Comparison of ENCODE assay signal across 1 cellular context in the genomic region with DNA sequence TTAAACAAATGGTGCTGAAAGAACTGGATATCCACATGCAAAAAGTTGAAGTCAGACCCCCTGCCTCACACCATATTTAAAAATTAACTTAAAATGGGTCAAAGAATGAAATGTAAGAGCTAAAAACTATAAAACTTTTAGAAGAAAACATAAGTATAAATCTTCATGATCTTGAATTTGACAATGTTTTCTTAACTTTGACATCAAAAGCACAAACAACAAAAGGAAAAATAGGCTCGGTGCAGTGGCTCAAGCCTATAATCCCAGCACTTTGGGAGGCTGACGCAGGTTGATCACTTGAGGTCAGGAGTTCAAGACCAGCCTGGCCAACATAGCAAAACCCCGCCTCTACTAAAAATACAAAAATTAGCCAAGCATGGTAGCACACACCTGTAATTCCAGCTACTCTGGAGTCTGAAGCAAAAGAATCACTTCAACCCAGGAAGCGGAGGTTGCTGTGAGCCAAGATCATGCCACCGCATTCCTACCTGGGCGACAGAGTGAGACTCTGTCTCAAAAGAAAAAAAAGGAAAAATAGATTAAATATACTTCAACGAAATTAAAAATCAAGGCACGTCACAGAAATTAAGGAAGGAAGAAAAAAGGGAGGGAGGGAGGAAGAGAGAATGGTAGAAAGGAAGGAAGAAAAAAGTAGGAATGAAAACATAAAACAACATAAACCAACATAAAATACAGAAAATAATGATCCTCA.
A peak's percentile ranks its signal among the peaks of the same experiment; 100 is the strongest.
TF ChIP-seq lines count a peak whose summit lies in the region.

No MANE protein-coding gene starts in this region.

TF ChIP-seq in K562, 482 proteins besides CTCF, POLR2A, EP300 and RAD21 (continued from another document and continues in another):
- TF ChIP-seq, protein P1, sequence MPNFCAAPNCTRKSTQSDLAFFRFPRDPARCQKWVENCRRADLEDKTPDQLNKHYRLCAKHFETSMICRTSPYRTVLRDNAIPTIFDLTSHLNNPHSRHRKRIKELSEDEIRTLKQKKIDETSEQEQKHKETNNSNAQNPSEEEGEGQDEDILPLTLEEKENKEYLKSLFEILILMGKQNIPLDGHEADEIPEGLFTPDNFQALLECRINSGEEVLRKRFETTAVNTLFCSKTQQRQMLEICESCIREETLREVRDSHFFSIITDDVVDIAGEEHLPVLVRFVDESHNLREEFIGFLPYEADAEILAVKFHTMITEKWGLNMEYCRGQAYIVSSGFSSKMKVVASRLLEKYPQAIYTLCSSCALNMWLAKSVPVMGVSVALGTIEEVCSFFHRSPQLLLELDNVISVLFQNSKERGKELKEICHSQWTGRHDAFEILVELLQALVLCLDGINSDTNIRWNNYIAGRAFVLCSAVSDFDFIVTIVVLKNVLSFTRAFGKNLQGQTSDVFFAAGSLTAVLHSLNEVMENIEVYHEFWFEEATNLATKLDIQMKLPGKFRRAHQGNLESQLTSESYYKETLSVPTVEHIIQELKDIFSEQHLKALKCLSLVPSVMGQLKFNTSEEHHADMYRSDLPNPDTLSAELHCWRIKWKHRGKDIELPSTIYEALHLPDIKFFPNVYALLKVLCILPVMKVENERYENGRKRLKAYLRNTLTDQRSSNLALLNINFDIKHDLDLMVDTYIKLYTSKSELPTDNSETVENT (CRISPR knock-in tag; IDR thresholded peaks at IDR 0.05) = no peak
- TF ChIP-seq NR2C1 (IDR thresholded peaks at IDR 0.05) (0 out of 2 replicates have a peak, but pooled peaks have one; percentile 16), NR2C1 (tag; IDR thresholded peaks at IDR 0.05) (no peak), DNMT1 (IDR thresholded peaks at IDR 0.05) (0 out of 2 replicates have a peak, but pooled peaks have one; percentile 17), PPARD (CRISPR knock-in tag; IDR thresholded peaks at IDR 0.05) (no peak), ESRRA (IDR thresholded peaks at IDR 0.05; ENCODE audit: borderline replicate concordance, low read depth) (no peak), TBP (optimal IDR thresholded peaks at IDR 0.05; ENCODE audit: low read depth, low read length) (no peak), ADNP (tag; IDR thresholded peaks at IDR 0.05) (peak; percentile 67), EWSR1 (IDR thresholded peaks at IDR 0.05; ENCODE audit: borderline replicate concordance, low read depth, partially characterized antibody) (no peak), PHF20 (IDR thresholded peaks at IDR 0.05; ENCODE audit: partially characterized antibody) (no peak), ZNF699 (CRISPR knock-in tag; IDR thresholded peaks at IDR 0.05; ENCODE audit: insufficient replicate concordance) (no peak), SRF (CRISPR knock-in tag; IDR thresholded peaks at IDR 0.05) (no peak), ZFX (CRISPR knock-in tag; IDR thresholded peaks at IDR 0.05) (no peak), CEBPG (CRISPR knock-in tag; IDR thresholded peaks at IDR 0.05) (no peak), CEBPG (tag; conservative IDR thresholded peaks at IDR 0.05 in 1 of 2, IDR thresholded peaks at IDR 0.05 in 1 of 2) (no peak), TAL1 (IDR thresholded peaks at IDR 0.05) (no peak), FOXA3 (CRISPR knock-in tag; conservative IDR thresholded peaks at IDR 0.05 in 1 of 2, IDR thresholded peaks at IDR 0.05 in 1 of 2) (no peak), CHD4 (IDR thresholded peaks at IDR 0.05; ENCODE audit: insufficient read depth, insufficient replicate concordance, low read depth, low read length, poor library complexity, severe bottlenecking) (no peak), PHB2 (IDR thresholded peaks at IDR 0.05; ENCODE audit: low read depth) (peak; percentile 23; the same call in 1 of the 2 replicates), ZNF24 (IDR thresholded peaks at IDR 0.05) (no peak), TRIM28 (IDR thresholded peaks at IDR 0.05) (no peak), BACH1 (tag; IDR thresholded peaks at IDR 0.05) (no peak)
- TF ChIP-seq, protein P2, sequence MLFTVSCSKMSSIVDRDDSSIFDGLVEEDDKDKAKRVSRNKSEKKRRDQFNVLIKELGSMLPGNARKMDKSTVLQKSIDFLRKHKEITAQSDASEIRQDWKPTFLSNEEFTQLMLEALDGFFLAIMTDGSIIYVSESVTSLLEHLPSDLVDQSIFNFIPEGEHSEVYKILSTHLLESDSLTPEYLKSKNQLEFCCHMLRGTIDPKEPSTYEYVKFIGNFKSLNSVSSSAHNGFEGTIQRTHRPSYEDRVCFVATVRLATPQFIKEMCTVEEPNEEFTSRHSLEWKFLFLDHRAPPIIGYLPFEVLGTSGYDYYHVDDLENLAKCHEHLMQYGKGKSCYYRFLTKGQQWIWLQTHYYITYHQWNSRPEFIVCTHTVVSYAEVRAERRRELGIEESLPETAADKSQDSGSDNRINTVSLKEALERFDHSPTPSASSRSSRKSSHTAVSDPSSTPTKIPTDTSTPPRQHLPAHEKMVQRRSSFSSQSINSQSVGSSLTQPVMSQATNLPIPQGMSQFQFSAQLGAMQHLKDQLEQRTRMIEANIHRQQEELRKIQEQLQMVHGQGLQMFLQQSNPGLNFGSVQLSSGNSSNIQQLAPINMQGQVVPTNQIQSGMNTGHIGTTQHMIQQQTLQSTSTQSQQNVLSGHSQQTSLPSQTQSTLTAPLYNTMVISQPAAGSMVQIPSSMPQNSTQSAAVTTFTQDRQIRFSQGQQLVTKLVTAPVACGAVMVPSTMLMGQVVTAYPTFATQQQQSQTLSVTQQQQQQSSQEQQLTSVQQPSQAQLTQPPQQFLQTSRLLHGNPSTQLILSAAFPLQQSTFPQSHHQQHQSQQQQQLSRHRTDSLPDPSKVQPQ (CRISPR knock-in tag; IDR thresholded peaks at IDR 0.05; ENCODE audit: borderline replicate concordance) = no peak
- TF ChIP-seq, protein P3, sequence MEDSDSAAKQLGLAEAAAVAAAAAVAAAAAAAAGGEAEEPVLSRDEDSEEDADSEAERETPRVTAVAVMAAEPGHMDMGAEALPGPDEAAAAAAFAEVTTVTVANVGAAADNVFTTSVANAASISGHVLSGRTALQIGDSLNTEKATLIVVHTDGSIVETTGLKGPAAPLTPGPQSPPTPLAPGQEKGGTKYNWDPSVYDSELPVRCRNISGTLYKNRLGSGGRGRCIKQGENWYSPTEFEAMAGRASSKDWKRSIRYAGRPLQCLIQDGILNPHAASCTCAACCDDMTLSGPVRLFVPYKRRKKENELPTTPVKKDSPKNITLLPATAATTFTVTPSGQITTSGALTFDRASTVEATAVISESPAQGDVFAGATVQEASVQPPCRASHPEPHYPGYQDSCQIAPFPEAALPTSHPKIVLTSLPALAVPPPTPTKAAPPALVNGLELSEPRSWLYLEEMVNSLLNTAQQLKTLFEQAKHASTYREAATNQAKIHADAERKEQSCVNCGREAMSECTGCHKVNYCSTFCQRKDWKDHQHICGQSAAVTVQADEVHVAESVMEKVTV (CRISPR knock-in tag; IDR thresholded peaks at IDR 0.05) = no peak
- TF ChIP-seq, protein P4, sequence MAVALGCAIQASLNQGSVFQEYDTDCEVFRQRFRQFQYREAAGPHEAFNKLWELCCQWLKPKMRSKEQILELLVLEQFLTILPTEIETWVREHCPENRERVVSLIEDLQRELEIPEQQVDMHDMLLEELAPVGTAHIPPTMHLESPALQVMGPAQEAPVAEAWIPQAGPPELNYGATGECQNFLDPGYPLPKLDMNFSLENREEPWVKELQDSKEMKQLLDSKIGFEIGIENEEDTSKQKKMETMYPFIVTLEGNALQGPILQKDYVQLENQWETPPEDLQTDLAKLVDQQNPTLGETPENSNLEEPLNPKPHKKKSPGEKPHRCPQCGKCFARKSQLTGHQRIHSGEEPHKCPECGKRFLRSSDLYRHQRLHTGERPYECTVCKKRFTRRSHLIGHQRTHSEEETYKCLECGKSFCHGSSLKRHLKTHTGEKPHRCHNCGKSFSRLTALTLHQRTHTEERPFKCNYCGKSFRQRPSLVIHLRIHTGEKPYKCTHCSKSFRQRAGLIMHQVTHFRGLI (CRISPR knock-in tag; IDR thresholded peaks at IDR 0.05) = no peak
- TF ChIP-seq, protein P5, sequence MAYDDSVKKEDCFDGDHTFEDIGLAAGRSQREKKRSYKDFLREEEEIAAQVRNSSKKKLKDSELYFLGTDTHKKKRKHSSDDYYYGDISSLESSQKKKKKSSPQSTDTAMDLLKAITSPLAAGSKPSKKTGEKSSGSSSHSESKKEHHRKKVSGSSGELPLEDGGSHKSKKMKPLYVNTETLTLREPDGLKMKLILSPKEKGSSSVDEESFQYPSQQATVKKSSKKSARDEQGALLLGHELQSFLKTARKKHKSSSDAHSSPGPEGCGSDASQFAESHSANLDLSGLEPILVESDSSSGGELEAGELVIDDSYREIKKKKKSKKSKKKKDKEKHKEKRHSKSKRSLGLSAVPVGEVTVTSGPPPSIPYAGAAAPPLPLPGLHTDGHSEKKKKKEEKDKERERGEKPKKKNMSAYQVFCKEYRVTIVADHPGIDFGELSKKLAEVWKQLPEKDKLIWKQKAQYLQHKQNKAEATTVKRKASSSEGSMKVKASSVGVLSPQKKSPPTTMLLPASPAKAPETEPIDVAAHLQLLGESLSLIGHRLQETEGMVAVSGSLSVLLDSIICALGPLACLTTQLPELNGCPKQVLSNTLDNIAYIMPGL (CRISPR knock-in tag; IDR thresholded peaks at IDR 0.05) = no peak
- TF ChIP-seq, protein P6, sequence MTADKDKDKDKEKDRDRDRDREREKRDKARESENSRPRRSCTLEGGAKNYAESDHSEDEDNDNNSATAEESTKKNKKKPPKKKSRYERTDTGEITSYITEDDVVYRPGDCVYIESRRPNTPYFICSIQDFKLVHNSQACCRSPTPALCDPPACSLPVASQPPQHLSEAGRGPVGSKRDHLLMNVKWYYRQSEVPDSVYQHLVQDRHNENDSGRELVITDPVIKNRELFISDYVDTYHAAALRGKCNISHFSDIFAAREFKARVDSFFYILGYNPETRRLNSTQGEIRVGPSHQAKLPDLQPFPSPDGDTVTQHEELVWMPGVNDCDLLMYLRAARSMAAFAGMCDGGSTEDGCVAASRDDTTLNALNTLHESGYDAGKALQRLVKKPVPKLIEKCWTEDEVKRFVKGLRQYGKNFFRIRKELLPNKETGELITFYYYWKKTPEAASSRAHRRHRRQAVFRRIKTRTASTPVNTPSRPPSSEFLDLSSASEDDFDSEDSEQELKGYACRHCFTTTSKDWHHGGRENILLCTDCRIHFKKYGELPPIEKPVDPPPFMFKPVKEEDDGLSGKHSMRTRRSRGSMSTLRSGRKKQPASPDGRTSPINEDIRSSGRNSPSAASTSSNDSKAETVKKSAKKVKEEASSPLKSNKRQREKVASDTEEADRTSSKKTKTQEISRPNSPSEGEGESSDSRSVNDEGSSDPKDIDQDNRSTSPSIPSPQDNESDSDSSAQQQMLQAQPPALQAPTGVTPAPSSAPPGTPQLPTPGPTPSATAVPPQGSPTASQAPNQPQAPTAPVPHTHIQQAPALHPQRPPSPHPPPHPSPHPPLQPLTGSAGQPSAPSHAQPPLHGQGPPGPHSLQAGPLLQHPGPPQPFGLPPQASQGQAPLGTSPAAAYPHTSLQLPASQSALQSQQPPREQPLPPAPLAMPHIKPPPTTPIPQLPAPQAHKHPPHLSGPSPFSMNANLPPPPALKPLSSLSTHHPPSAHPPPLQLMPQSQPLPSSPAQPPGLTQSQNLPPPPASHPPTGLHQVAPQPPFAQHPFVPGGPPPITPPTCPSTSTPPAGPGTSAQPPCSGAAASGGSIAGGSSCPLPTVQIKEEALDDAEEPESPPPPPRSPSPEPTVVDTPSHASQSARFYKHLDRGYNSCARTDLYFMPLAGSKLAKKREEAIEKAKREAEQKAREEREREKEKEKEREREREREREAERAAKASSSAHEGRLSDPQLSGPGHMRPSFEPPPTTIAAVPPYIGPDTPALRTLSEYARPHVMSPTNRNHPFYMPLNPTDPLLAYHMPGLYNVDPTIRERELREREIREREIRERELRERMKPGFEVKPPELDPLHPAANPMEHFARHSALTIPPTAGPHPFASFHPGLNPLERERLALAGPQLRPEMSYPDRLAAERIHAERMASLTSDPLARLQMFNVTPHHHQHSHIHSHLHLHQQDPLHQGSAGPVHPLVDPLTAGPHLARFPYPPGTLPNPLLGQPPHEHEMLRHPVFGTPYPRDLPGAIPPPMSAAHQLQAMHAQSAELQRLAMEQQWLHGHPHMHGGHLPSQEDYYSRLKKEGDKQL (CRISPR knock-in tag; IDR thresholded peaks at IDR 0.05; ENCODE audit: borderline replicate concordance) = no peak
- TF ChIP-seq, protein P7, sequence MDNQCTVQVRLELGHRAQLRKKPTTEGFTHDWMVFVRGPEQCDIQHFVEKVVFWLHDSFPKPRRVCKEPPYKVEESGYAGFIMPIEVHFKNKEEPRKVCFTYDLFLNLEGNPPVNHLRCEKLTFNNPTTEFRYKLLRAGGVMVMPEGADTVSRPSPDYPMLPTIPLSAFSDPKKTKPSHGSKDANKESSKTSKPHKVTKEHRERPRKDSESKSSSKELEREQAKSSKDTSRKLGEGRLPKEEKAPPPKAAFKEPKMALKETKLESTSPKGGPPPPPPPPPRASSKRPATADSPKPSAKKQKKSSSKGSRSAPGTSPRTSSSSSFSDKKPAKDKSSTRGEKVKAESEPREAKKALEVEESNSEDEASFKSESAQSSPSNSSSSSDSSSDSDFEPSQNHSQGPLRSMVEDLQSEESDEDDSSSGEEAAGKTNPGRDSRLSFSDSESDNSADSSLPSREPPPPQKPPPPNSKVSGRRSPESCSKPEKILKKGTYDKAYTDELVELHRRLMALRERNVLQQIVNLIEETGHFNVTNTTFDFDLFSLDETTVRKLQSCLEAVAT (IDR thresholded peaks at IDR 0.05) = peak in 1 of 2 experiments; percentile 74; a peak in 3 of 4 replicates
- TF ChIP-seq, protein P8, sequence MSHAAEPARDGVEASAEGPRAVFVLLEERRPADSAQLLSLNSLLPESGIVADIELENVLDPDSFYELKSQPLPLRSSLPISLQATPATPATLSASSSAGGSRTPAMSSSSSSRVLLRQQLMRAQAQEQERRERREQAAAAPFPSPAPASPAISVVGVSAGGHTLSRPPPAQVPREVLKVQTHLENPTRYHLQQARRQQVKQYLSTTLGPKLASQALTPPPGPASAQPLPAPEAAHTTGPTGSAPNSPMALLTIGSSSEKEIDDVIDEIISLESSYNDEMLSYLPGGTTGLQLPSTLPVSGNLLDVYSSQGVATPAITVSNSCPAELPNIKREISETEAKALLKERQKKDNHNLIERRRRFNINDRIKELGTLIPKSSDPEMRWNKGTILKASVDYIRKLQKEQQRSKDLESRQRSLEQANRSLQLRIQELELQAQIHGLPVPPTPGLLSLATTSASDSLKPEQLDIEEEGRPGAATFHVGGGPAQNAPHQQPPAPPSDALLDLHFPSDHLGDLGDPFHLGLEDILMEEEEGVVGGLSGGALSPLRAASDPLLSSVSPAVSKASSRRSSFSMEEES (CRISPR knock-in tag; IDR thresholded peaks at IDR 0.05) = no peak
- TF ChIP-seq, protein P9, sequence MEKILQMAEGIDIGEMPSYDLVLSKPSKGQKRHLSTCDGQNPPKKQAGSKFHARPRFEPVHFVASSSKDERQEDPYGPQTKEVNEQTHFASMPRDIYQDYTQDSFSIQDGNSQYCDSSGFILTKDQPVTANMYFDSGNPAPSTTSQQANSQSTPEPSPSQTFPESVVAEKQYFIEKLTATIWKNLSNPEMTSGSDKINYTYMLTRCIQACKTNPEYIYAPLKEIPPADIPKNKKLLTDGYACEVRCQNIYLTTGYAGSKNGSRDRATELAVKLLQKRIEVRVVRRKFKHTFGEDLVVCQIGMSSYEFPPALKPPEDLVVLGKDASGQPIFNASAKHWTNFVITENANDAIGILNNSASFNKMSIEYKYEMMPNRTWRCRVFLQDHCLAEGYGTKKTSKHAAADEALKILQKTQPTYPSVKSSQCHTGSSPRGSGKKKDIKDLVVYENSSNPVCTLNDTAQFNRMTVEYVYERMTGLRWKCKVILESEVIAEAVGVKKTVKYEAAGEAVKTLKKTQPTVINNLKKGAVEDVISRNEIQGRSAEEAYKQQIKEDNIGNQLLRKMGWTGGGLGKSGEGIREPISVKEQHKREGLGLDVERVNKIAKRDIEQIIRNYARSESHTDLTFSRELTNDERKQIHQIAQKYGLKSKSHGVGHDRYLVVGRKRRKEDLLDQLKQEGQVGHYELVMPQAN (IDR thresholded peaks at IDR 0.05; ENCODE audit: borderline replicate concordance) = 0 out of 2 replicates have a peak, but pooled peaks have one; percentile 13
